7 cellular contexts compared by ENCODE assay signal in genomic region chr6:107448776-107449175, GRCh38. TPM values are rescaled to one million over a fixed set of nuclear protein-coding genes. Genes with fewer than 3 reads are reported as not detected.
"Had no signal": no experiment of that assay in that cellular context is flagged by ENCODE, and none has a peak within 500 bp of the region (broad histone marks: within the 10 kb centered on the region; RNA-seq: fewer than 3 reads in every experiment).

No MANE protein-coding gene starts in this region.

- H2AFZ ChIP-seq: GM23248 had no signal

- H3K4me3 ChIP-seq: GM23248, HAP-1, K562 had no signal

- DNase-seq: GM23248, GOT3, H7, KG1 had no signal

- H3K36me3 ChIP-seq: HAP-1 had no signal

- H3K9ac ChIP-seq: GM23248 had no signal

- H3K27ac ChIP-seq: GM23248, HL-60 had no signal

RNA-seq across cellular contexts. Expression of gene SOBP, which starts 41.1 kb away (rescaled TPM):
- polyA plus RNA-seq: K562 had no signal
